11 cellular contexts compared by ENCODE assay signal in the genomic region with DNA sequence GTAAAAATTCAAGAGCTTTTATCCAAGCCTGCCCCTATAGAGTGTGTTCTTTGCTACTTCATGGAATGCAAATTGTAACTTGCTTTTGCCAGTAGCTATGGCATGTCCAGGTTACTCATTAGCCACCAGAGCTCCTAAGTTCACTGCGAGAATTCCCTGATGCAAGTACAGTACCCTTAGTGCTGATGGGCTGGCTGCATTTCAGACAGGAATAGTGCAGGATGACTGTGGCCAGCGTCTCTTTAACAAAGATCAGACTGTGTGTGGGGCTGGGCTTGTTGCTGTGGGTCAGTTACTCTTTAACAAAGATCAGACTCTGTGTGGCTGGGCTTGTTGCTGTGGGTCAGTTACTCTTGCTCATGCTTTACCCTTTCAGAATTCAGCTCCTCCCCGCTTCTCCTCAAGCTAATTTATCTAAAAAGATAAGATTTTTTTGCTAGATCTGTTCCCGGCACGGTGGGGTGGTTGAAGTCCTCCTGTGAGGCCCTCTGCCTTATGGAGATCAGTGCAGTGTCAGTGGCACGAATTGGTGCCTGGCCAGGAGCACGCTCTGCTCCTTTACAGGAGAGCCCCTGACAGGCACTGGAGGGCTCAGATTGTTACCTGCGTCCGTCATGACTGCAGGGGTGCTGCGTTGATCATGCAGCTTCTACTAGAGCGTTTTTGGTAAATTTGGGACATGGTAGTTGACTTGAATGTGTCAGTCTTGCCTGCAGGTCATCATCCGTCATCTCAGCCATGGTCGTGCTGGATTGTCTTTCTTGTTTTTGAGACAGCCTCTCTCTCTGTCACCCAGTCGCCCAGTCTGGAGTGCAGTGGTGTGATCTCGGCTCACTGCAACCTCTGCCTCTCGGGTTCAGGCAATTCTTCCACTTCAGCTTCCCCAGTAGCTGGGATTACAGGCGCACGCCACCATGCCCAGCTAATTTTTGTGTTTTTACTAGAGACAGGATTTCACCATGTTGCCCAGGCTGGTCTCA. TPM values are rescaled to one million over a fixed set of nuclear protein-coding genes. Genes with fewer than 3 reads are reported as not detected.
DNase-seq lines count a peak whose midpoint lies in the region; ATAC-seq and TF ChIP-seq lines count a peak whose summit lies in the region.
"Had no signal": no experiment of that assay in that cellular context is flagged by ENCODE, and none has a peak within 500 bp of the region (broad histone marks: within the 10 kb centered on the region; RNA-seq: fewer than 3 reads in every experiment).

No MANE protein-coding gene starts in this region.

- H3K36me3 ChIP-seq in BLaER1 (peaks cover 50% of the 10 kb centered on the region), RWPE2 (ENCODE audit: low read depth) (peaks cover 13% of the 10 kb centered on the region)

- peaks cover 82% of the 10 kb centered on the region for H4K20me1 ChIP-seq in BLaER1

- H3K4me2 ChIP-seq in BLaER1, result peak overlapping the region; percentile 70

- DNase-seq in RWPE2 (ENCODE audit: low spot score), result no peak
- DNase-seq in fibroblast of mammary gland (ENCODE audit: low read depth), result peak; percentile 37
- DNase-seq in mucosa of gallbladder (ENCODE audit: low spot score), result peak; percentile 90
- no peak for DNase-seq in NCI-H2029 treated with DMSO at 0.1 percent for 48 hours (lab: John Stamatoyannopoulos, UW)
- DNase-seq in NOMO-1 treated with dmso at 0.1 percent for 144 hours (lab: John Stamatoyannopoulos, UW; ENCODE audit: unreplicated experiment), result no peak
- DNase-seq: cortex of kidney; NCI-H187 treated with DMSO at 0.1 percent for 48 hours; stimulated activated CD4-positive, alpha-beta T cell treated with anti-CD3 and anti-CD28 coated beads, Interleukin-15, amount 100 ng/mL, for 24 hours had no signal

- TF ChIP-seq CTCF in RWPE2 (IDR thresholded peaks at IDR 0.05; ENCODE audit: poor library complexity, severe bottlenecking) (no peak), fibroblast of mammary gland (conservative IDR thresholded peaks at IDR 0.05; ENCODE audit: control insufficient read depth, insufficient read depth, low read depth, low read length) (no peak)

- peaks cover 50% of the 10 kb centered on the region for H3K4me1 ChIP-seq in BLaER1
- no peaks in the 10 kb centered on the region for H3K4me1 ChIP-seq in RWPE2 (ENCODE audit: insufficient read depth, poor library complexity, severe bottlenecking)

- H3K4me3 ChIP-seq in BLaER1 (no peak overlapping the region), RWPE2 (ENCODE audit: severe bottlenecking) (no peak overlapping the region), fibroblast of mammary gland (ENCODE audit: control insufficient read depth, low read depth, low read length) (no peak overlapping the region)

- no peak overlapping the region for H3K9ac ChIP-seq in BLaER1

- H3K27me3 ChIP-seq in BLaER1 (no peaks in the 10 kb centered on the region), RWPE2 (ENCODE audit: insufficient read depth, poor library complexity, severe bottlenecking) (no peaks in the 10 kb centered on the region)

- H3K9me3 ChIP-seq in BLaER1 (peaks cover 25% of the 10 kb centered on the region), RWPE2 (ENCODE audit: severe bottlenecking) (peaks cover 2% of the 10 kb centered on the region)

- no peak overlapping the region for H3K27ac ChIP-seq in BLaER1
- no peak overlapping the region for H3K27ac ChIP-seq in RWPE2 (ENCODE audit: poor library complexity, severe bottlenecking)

- ATAC-seq in RWPE2 (ENCODE audit: low read depth) (peak; percentile 31; the same call in 1 of the 3 replicates), GM21526 (IDR thresholded peaks at IDR 0.05; ENCODE audit: low FRiP score, unreplicated experiment) (no peak), GM19351 (IDR thresholded peaks at IDR 0.05; ENCODE audit: unreplicated experiment) (no peak)

RNA-seq across cellular contexts. Expression of a gene that starts 27.0 kb away (rescaled TPM):
- 91.8 TPM for total RNA-seq in mucosa of gallbladder

RNA-seq across cellular contexts. Expression of a gene that starts 42.1 kb away (rescaled TPM):
- total RNA-seq in mucosa of gallbladder, result 101 TPM

Comparison
In these comparisons a context has a peak if more than half of its experiments do, and no peak if none do; other contexts are left out.
1. DNase-seq: peak in fibroblast of mammary gland (single experiment) and mucosa of gallbladder (single experiment); none in RWPE2 (single experiment), NCI-H2029 treated with DMSO at 0.1 percent for 48 hours (single experiment) and NOMO-1 treated with dmso at 0.1 percent for 144 hours (single experiment).